ENCODE assay signal across 24 cellular contexts in genomic region chr15:101520395-101520794, GRCh38. TPM values are rescaled to one million over a fixed set of nuclear protein-coding genes. Genes with fewer than 3 reads are reported as not detected.
DNase-seq lines count a peak whose midpoint lies in the region; ATAC-seq and TF ChIP-seq lines count a peak whose summit lies in the region.
"Had no signal": no experiment of that assay in that cellular context is flagged by ENCODE, and none has a peak within 500 bp of the region (broad histone marks: within the 10 kb centered on the region; RNA-seq: fewer than 3 reads in every experiment).

No MANE protein-coding gene starts in this region.

- peaks cover 3% of the 10 kb centered on the region for H3K9me3 ChIP-seq in right cardiac atrium (ENCODE audit: control insufficient read depth, low read length)
- peaks cover 0 to 13% (median 0%) of the 10 kb centered on the region in 4 donors for H3K9me3 ChIP-seq in Peyer's patch

- H3K4me1 ChIP-seq in right cardiac atrium (ENCODE audit: control insufficient read depth, insufficient read depth, low read length) (no peaks in the 10 kb centered on the region), Peyer's patch (peaks cover 0 to 13% (median 0%) of the 10 kb centered on the region in 4 donors)
- H3K4me1 ChIP-seq: HAP-1 had no signal

- no peak for TF ChIP-seq CTCF in Peyer's patch (IDR thresholded peaks at IDR 0.05)

- 51% methylated on average over 7 of the region's 7 CpGs for WGBS in right cardiac atrium

- intact Hi-C loops in left ventricle myocardium superior (cut with micrococcal nuclease) (no loop called here), right cardiac atrium (cut with DNase I) (no loop called here)

- H3K4me3 ChIP-seq in right cardiac atrium (ENCODE audit: low read length) (no peak overlapping the region), Peyer's patch (no peak overlapping the region)
- H3K4me3 ChIP-seq: HAP-1, upper lobe of right lung had no signal

- H3K27ac ChIP-seq in right cardiac atrium (ENCODE audit: low read length) (no peak overlapping the region), Peyer's patch (peak overlapping the region in 1 of 4 donors; percentile 17)
- H3K27ac ChIP-seq: upper lobe of right lung had no signal

- ATAC-seq in left ventricle myocardium superior (peak; percentile 43), right cardiac atrium (no peak), HG02852 (IDR thresholded peaks at IDR 0.05; ENCODE audit: unreplicated experiment) (no peak), GM19455 (IDR thresholded peaks at IDR 0.05; ENCODE audit: unreplicated experiment) (no peak)
- ATAC-seq: sciatic nerve; stimulated activated effector memory CD8-positive, alpha-beta T cell treated with anti-CD3 and anti-CD28 coated beads, Interleukin-12 subunit alpha, Interleukin-12 subunit beta, amount 100 ng/mL, for 72 hours; upper lobe of right lung had no signal

- H3K36me3 ChIP-seq in Peyer's patch, result no peaks in the 10 kb centered on the region
- H3K36me3 ChIP-seq: HAP-1, upper lobe of right lung had no signal

- no peak for TF ChIP-seq POLR2A in Peyer's patch (IDR thresholded peaks at IDR 0.05)

- DNase-seq in left ventricle myocardium superior, result no peak
- DNase-seq in right cardiac atrium, result no peak
- DNase-seq in globus pallidus (ENCODE audit: low spot score), result peak; percentile 84
- peak; percentile 93 for DNase-seq in pons (ENCODE audit: low spot score)
- DNase-seq in Peyer's patch, result no peak
- DNase-seq in stimulated activated CD4-positive, alpha-beta T cell treated with anti-CD3 and anti-CD28 coated beads, Interleukin-4, amount 100 ng/mL, for 4 hours, result no peak
- DNase-seq: activated CD4-positive, alpha-beta memory T cell treated with anti-CD3 and anti-CD28 coated beads for 36 hours; activated CD4-positive, CD25-positive, alpha-beta regulatory T cell treated with anti-CD3 and anti-CD28 coated beads, Interleukin-2, amount 50 U/mL, for 72 hours; activated naive CD4-positive, alpha-beta T cell treated with Interleukin-2 at 50 U/mL for 16 hours; CD4-positive, alpha-beta T cell; central memory CD4-positive, alpha-beta T cell; dermis blood vessel endothelial cell; foreskin melanocyte; Karpas-422; NCI-H1417; NCI-H2081; NCI-H526; SHP77; upper lobe of right lung had no signal

- H3K27me3 ChIP-seq in right cardiac atrium (ENCODE audit: control insufficient read depth, insufficient read depth), result no peaks in the 10 kb centered on the region
- H3K27me3 ChIP-seq in Peyer's patch, result no peaks in the 10 kb centered on the region
- H3K27me3 ChIP-seq: upper lobe of right lung had no signal

RNA-seq across cellular contexts. Expression of gene PCSK6, which starts 30.9 kb away (rescaled TPM):
- total RNA-seq in left ventricle myocardium superior (31.9 TPM), right cardiac atrium (10 to 100 TPM; 13.4 to 21.4 (median 17.1) TPM), Peyer's patch (10 to 100 TPM; 10.6 to 98.2 (median 12.8) TPM)
- polyA plus RNA-seq in right cardiac atrium, result 7.7 TPM

Comparison
In these comparisons a context has a peak if more than half of its experiments do, and no peak if none do; other contexts are left out.
1. DNase-seq: peak in globus pallidus (single experiment) and pons (single experiment); none in left ventricle myocardium superior (single experiment), right cardiac atrium (0 of 3), Peyer's patch (0 of 3) and stimulated activated CD4-positive, alpha-beta T cell treated with anti-CD3 and anti-CD28 coated beads, Interleukin-4, amount 100 ng/mL, for 4 hours (0 of 2).